9 cellular contexts compared by ENCODE assay signal in the genomic region with DNA sequence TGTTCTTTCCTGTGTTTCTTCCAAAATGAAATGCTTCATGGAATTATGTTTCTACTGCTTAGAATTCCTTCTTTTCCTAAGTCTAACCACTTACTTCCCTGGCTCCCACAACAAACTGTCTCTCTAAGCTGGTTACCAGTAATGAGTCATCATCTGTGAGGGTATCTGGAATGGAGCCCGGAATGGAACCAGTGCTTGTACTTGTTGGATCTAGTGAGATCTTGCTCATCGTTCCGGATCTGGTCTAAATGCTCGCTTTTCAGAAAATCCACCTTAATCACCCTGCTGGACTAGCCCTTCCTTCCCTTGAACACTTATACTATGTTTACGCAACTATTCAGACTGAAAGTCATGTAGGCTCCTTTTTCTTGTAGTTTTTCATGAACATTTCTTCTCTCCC.
DNase-seq lines count a peak whose midpoint lies in the region; ATAC-seq and TF ChIP-seq lines count a peak whose summit lies in the region.
"Had no signal": no experiment of that assay in that cellular context is flagged by ENCODE, and none has a peak within 500 bp of the region (broad histone marks: within the 10 kb centered on the region; RNA-seq: fewer than 3 reads in every experiment).

No MANE protein-coding gene starts in this region.

- peaks cover 14% of the 10 kb centered on the region for H3K36me3 Mint-ChIP-seq in endodermal cell (ENCODE audit: low read depth)

- TF ChIP-seq CTCF in epithelial cell of proximal tubule (conservative IDR thresholded peaks at IDR 0.05; ENCODE audit: low read depth, low read length): no peak
- no peak for TF ChIP-seq CTCF in osteoblast (IDR thresholded peaks at IDR 0.05; ENCODE audit: extremely low read depth, low read depth, low read length)
- TF ChIP-seq CTCF in endodermal cell (conservative IDR thresholded peaks at IDR 0.05): no peak

- H3K27me3 ChIP-seq in osteoblast (ENCODE audit: insufficient read depth, low read length) (no peaks in the 10 kb centered on the region), endodermal cell (ENCODE audit: control insufficient read depth, insufficient read depth, low read length, poor library complexity, severe bottlenecking) (no peaks in the 10 kb centered on the region)

- no peaks in the 10 kb centered on the region for H3K9me3 Mint-ChIP-seq in stimulated activated naive CD8-positive, alpha-beta T cell treated with anti-CD3 and anti-CD28 coated beads, Interleukin-15, amount 100 ng/mL, for 72 hours
- H3K9me3 Mint-ChIP-seq in endodermal cell: no peaks in the 10 kb centered on the region

- H3K79me2 ChIP-seq in osteoblast (ENCODE audit: insufficient read depth, low read length): peaks cover 24% of the 10 kb centered on the region

- H3K4me3 Mint-ChIP-seq in stimulated activated naive CD8-positive, alpha-beta T cell treated with anti-CD3 and anti-CD28 coated beads, Interleukin-15, amount 100 ng/mL, for 72 hours: no peak overlapping the region
- H3K4me3 Mint-ChIP-seq in endodermal cell: no peak overlapping the region

- no peaks in the 10 kb centered on the region for H4K20me1 ChIP-seq in osteoblast (ENCODE audit: insufficient read depth, low read length)

- no peaks in the 10 kb centered on the region for H3K4me1 Mint-ChIP-seq in stimulated activated naive CD8-positive, alpha-beta T cell treated with anti-CD3 and anti-CD28 coated beads, Interleukin-15, amount 100 ng/mL, for 72 hours
- H3K4me1 Mint-ChIP-seq in endodermal cell: peaks cover 11% of the 10 kb centered on the region

- peaks cover 10% of the 10 kb centered on the region for H3K36me3 ChIP-seq in osteoblast (ENCODE audit: insufficient read depth, low read length)
- peaks cover 55% of the 10 kb centered on the region for H3K36me3 ChIP-seq in endodermal cell (ENCODE audit: control insufficient read depth, insufficient read depth, low read length)

- H3K27me3 Mint-ChIP-seq in stimulated activated naive CD8-positive, alpha-beta T cell treated with anti-CD3 and anti-CD28 coated beads, Interleukin-15, amount 100 ng/mL, for 72 hours: no peaks in the 10 kb centered on the region
- H3K27me3 Mint-ChIP-seq in endodermal cell (ENCODE audit: insufficient read depth): no peaks in the 10 kb centered on the region

- DNase-seq in DMS53 treated with DMSO at 0.1 percent for 48 hours (lab: John Stamatoyannopoulos, UW; ENCODE audit: unreplicated experiment) (peak; percentile 43), NCI-H460 (ENCODE audit: extremely low read depth, low read depth) (peak; percentile 9), epithelial cell of proximal tubule (ENCODE audit: low read depth) (peak; percentile 94), osteoblast (ENCODE audit: insufficient read length, low spot score, missing footprints) (peak; percentile 79), endodermal cell (no peak)
- no peak for DNase-seq in stimulated activated naive CD8-positive, alpha-beta T cell treated with anti-CD3 and anti-CD28 coated beads, Interleukin-15, amount 100 ng/mL, for 72 hours
- DNase-seq in activated CD8-positive, alpha-beta memory T cell treated with anti-CD3 and anti-CD28 coated beads, Interleukin-2, amount 50 U/mL, for 4 hours: no peak
- DNase-seq: NCI-H526 had no signal

- H3K9me3 ChIP-seq in osteoblast (ENCODE audit: low read depth, low read length) (no peaks in the 10 kb centered on the region), endodermal cell (ENCODE audit: control insufficient read depth, low read length) (no peaks in the 10 kb centered on the region)

- peak overlapping the region in 1 of 2 donors; percentile 56 for H3K27ac Mint-ChIP-seq in stimulated activated naive CD8-positive, alpha-beta T cell treated with anti-CD3 and anti-CD28 coated beads, Interleukin-15, amount 100 ng/mL, for 72 hours
- no peak overlapping the region for H3K27ac Mint-ChIP-seq in endodermal cell

- H3K9ac ChIP-seq in endodermal cell (ENCODE audit: extremely low read depth, low read length, poor library complexity, severe bottlenecking): no peak overlapping the region

- WGBS in endodermal cell (ENCODE audit: insufficient coverage in 1 of 2, insufficient read length in 1 of 2), 2 experiments: 94 to 97% methylated on average over 5 of the region's 5 CpGs

- H3K4me3 ChIP-seq in epithelial cell of proximal tubule (ENCODE audit: low read depth, low read length): no peak overlapping the region
- H3K4me3 ChIP-seq in osteoblast (ENCODE audit: insufficient read depth, low read length): peak overlapping the region; percentile 3
- no peak overlapping the region for H3K4me3 ChIP-seq in endodermal cell (ENCODE audit: low read length)

- ATAC-seq in stimulated activated naive CD8-positive, alpha-beta T cell treated with anti-CD3 and anti-CD28 coated beads, Interleukin-15, amount 100 ng/mL, for 72 hours: no peak
- no peak for ATAC-seq in GM19351 (IDR thresholded peaks at IDR 0.05; ENCODE audit: unreplicated experiment)

- H3K4me2 ChIP-seq in osteoblast (ENCODE audit: insufficient read depth, low read length): peak overlapping the region; percentile 57

- no peak overlapping the region for H2AFZ ChIP-seq in osteoblast (ENCODE audit: low read length)

- peak overlapping the region; percentile 84 for H3K27ac ChIP-seq in osteoblast (ENCODE audit: low read depth, low read length)
- no peak overlapping the region for H3K27ac ChIP-seq in endodermal cell (ENCODE audit: low read depth, low read length)

- peaks cover 20% of the 10 kb centered on the region for H3K4me1 ChIP-seq in osteoblast (ENCODE audit: insufficient read depth, low read length)
- no peaks in the 10 kb centered on the region for H3K4me1 ChIP-seq in endodermal cell (ENCODE audit: control insufficient read depth, insufficient read depth, low read length)

Comparison
In these comparisons a context has a peak if more than half of its experiments do, and no peak if none do; other contexts are left out.
1. DNase-seq: peak in DMS53 treated with DMSO at 0.1 percent for 48 hours (single experiment), NCI-H460 (single experiment), epithelial cell of proximal tubule (single experiment) and osteoblast (single experiment); none in stimulated activated naive CD8-positive, alpha-beta T cell treated with anti-CD3 and anti-CD28 coated beads, Interleukin-15, amount 100 ng/mL, for 72 hours (0 of 2), endodermal cell (single experiment) and activated CD8-positive, alpha-beta memory T cell treated with anti-CD3 and anti-CD28 coated beads, Interleukin-2, amount 50 U/mL, for 4 hours (single experiment).